14 cellular contexts compared by ENCODE assay signal in the genomic region with DNA sequence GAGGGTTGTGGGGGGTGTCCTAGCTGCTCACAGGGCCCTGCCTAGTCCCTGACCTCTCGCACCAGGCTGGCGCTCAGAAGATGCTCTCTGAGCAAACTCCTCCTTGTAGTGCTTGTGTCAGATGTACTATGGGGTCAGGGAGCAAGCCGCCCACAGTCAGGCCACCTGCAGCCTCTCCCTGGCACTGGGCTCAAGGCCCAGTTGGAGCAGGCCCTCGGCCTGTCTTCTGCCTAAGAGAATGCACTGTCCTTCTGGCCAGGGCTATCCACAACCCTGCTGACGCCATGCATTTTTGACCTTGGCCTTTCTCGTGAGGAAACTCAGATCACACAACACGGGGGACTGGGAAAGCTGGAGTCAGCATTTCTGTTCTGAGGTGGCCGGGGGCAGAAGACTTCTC.
"Had no signal": no experiment of that assay in that cellular context is flagged by ENCODE, and none has a peak within 500 bp of the region (broad histone marks: within the 10 kb centered on the region; RNA-seq: fewer than 3 reads in every experiment).

No MANE protein-coding gene starts in this region.

- H3K36me3 ChIP-seq: gastrocnemius medialis, left ventricle myocardium inferior had no signal

- H3K4me3 Mint-ChIP-seq: activated naive CD4-positive, alpha-beta T cell treated with anti-CD3 and anti-CD28 coated beads for 36 hours; nephron progenitor cell had no signal

- ATAC-seq: activated CD4-positive, CD25-positive, alpha-beta regulatory T cell treated with anti-CD3 and anti-CD28 coated beads, Interleukin-2, amount 50 U/mL, for 24 hours; effector memory CD8-positive, alpha-beta T cell; gastrocnemius medialis had no signal

- H3K9me3 Mint-ChIP-seq: activated naive CD4-positive, alpha-beta T cell treated with anti-CD3 and anti-CD28 coated beads for 36 hours; activated T-helper 2 cell treated with anti-CD3 and anti-CD28 coated beads, Interferon-gamma antibody, Interleukin-2, Interleukin-4, amounts not matched to agents 10 μg/mL and 5 μg/mL and 100 μg/mL, durations not matched to agents 14 hours and 24 hours and 36 hours; effector memory CD8-positive, alpha-beta T cell; nephron progenitor cell had no signal

- DNase-seq: activated naive CD4-positive, alpha-beta T cell treated with anti-CD3 and anti-CD28 coated beads for 36 hours; central memory CD4-positive, alpha-beta T cell; effector memory CD8-positive, alpha-beta T cell; gastrocnemius medialis; left ventricle myocardium inferior; nephron progenitor cell; stimulated activated CD4-positive, alpha-beta T cell treated with anti-CD3 and anti-CD28 coated beads, Interleukin-2, amount 100 ng/mL, for 48 hours; stimulated activated naive CD4-positive, alpha-beta T cell treated with Interleukin-2 at 50 U/mL for 16 hours; substantia nigra; T1000; trophoblast cell had no signal

- H3K9me3 ChIP-seq: gastrocnemius medialis, left ventricle myocardium inferior had no signal

- H3K4me3 ChIP-seq: gastrocnemius medialis, left ventricle myocardium inferior had no signal

- H3K27ac Mint-ChIP-seq: activated naive CD4-positive, alpha-beta T cell treated with anti-CD3 and anti-CD28 coated beads for 36 hours; activated T-helper 2 cell treated with anti-CD3 and anti-CD28 coated beads, Interferon-gamma antibody, Interleukin-2, Interleukin-4, amounts not matched to agents 10 μg/mL and 5 μg/mL and 100 μg/mL, durations not matched to agents 14 hours and 24 hours and 36 hours; effector memory CD8-positive, alpha-beta T cell; nephron progenitor cell had no signal

- H3K27ac ChIP-seq: epithelial cell of prostate, gastrocnemius medialis, left ventricle myocardium inferior had no signal
